In genomic region chr5:139386039-139386438, GRCh38 we compare ENCODE assay signal across 9 cellular contexts. TPM values are rescaled to one million over a fixed set of nuclear protein-coding genes. Genes with fewer than 3 reads are reported as not detected.
DNase-seq lines count a peak whose midpoint lies in the region; ATAC-seq, FAIRE-seq and TF ChIP-seq lines count a peak whose summit lies in the region.
"Had no signal": no experiment of that assay in that cellular context is flagged by ENCODE, and none has a peak within 500 bp of the region (broad histone marks: within the 10 kb centered on the region; RNA-seq: fewer than 3 reads in every experiment).

No MANE protein-coding gene starts in this region.

- peaks cover 43% of the 10 kb centered on the region for H3K4me1 Mint-ChIP-seq in activated CD4-positive, alpha-beta memory T cell treated with anti-CD3 and anti-CD28 coated beads for 36 hours (ENCODE audit: low read depth)
- peaks cover 23 to 71% (median 54%) of the 10 kb centered on the region in 4 donors for H3K4me1 Mint-ChIP-seq in naive thymus-derived CD8-positive, alpha-beta T cell

- POLR2A ChIA-PET in activated CD4-positive, alpha-beta memory T cell treated with anti-CD3 and anti-CD28 coated beads for 36 hours (lab: Charles Lee) = no interaction called here
- POLR2A ChIA-PET in naive thymus-derived CD8-positive, alpha-beta T cell (lab: Charles Lee) = no interaction called here

- TF ChIP-seq POLR2A in prostate gland (IDR thresholded peaks at IDR 0.05) = no peak

- no peaks in the 10 kb centered on the region for H3K9me3 ChIP-seq in KOPT-K1 (ENCODE audit: insufficient read depth, low read length, poor library complexity, severe bottlenecking)
- no peaks in the 10 kb centered on the region for H3K9me3 ChIP-seq in prostate gland

- CTCF ChIA-PET in activated CD4-positive, alpha-beta memory T cell treated with anti-CD3 and anti-CD28 coated beads for 36 hours (lab: Charles Lee) = interaction anchor here (0.9 to 2.0 kb wide), 2 partner anchors 16 to 44 kb away, joined by 3 to 7 read pairs; partner anchors contain the start of gene PAIP2

- TF ChIP-seq CTCF in D721Med (IDR thresholded peaks at IDR 0.05; ENCODE audit: insufficient read depth, missing control alignments) (no peak), prostate gland (IDR thresholded peaks at IDR 0.05) (no peak)

- no peaks in the 10 kb centered on the region for H3K27me3 Mint-ChIP-seq in activated CD4-positive, alpha-beta memory T cell treated with anti-CD3 and anti-CD28 coated beads for 36 hours
- no peaks in the 10 kb centered on the region for H3K27me3 Mint-ChIP-seq in naive thymus-derived CD8-positive, alpha-beta T cell

- H3K27ac ChIP-seq in KOPT-K1 (ENCODE audit: low read depth, low read length, poor library complexity, severe bottlenecking) (peak overlapping the region; percentile 100), prostate gland (peak overlapping the region in 1 of 2 donors; percentile 79)

- 71% methylated on average over 5 of the region's 5 CpGs for WGBS in prostate gland

- intact Hi-C loops in activated CD4-positive, alpha-beta memory T cell treated with anti-CD3 and anti-CD28 coated beads for 36 hours (cut with micrococcal nuclease) = no loop called here
- intact Hi-C loops in prostate gland (cut with DNase I) = no loop called here

- H3K27me3 ChIP-seq in prostate gland (replicated peaks; ENCODE audit: insufficient read depth) = no peaks in the 10 kb centered on the region

- peak; percentile 2 for DNase-seq in D721Med (ENCODE audit: insufficient read length, low spot score)
- DNase-seq in activated CD4-positive, alpha-beta memory T cell treated with anti-CD3 and anti-CD28 coated beads for 36 hours = no peak
- no peak for DNase-seq in naive thymus-derived CD8-positive, alpha-beta T cell
- DNase-seq in left lobe of liver (ENCODE audit: low spot score) = no peak
- DNase-seq in frontal cortex (ENCODE audit: low spot score in 2 of 2) = no peak
- DNase-seq in prostate gland (ENCODE audit: low spot score) = no peak
- DNase-seq: HCEC 1CT; stimulated activated CD4-positive, alpha-beta T cell treated with anti-CD3 and anti-CD28 coated beads, Interleukin-4, amount 100 ng/mL, for 1 hour had no signal

- H3K4me1 ChIP-seq in prostate gland (replicated peaks) = peaks cover 32% of the 10 kb centered on the region

- no peak overlapping the region for H3K4me3 Mint-ChIP-seq in activated CD4-positive, alpha-beta memory T cell treated with anti-CD3 and anti-CD28 coated beads for 36 hours
- peak overlapping the region in 7 of 10 donors; percentile 11 to 93 (median 50) for H3K4me3 Mint-ChIP-seq in naive thymus-derived CD8-positive, alpha-beta T cell

- H3K9me3 Mint-ChIP-seq in activated CD4-positive, alpha-beta memory T cell treated with anti-CD3 and anti-CD28 coated beads for 36 hours = no peaks in the 10 kb centered on the region
- H3K9me3 Mint-ChIP-seq in naive thymus-derived CD8-positive, alpha-beta T cell = no peaks in the 10 kb centered on the region

- no peak for ATAC-seq in naive thymus-derived CD8-positive, alpha-beta T cell
- ATAC-seq in left lobe of liver = no peak

- H3K36me3 Mint-ChIP-seq in activated CD4-positive, alpha-beta memory T cell treated with anti-CD3 and anti-CD28 coated beads for 36 hours = no peaks in the 10 kb centered on the region
- H3K36me3 Mint-ChIP-seq in naive thymus-derived CD8-positive, alpha-beta T cell = no peaks in the 10 kb centered on the region

- FAIRE-seq in D721Med (lab: Jason Lieb, UNC) = no peak
- FAIRE-seq in frontal cortex (lab: Jason Lieb, UNC) = no peak

- H3K4me3 ChIP-seq in prostate gland = no peak overlapping the region

- H3K27ac Mint-ChIP-seq in activated CD4-positive, alpha-beta memory T cell treated with anti-CD3 and anti-CD28 coated beads for 36 hours = peak overlapping the region; percentile 77
- peak overlapping the region in 8 of 10 donors; percentile 43 to 96 (median 94) for H3K27ac Mint-ChIP-seq in naive thymus-derived CD8-positive, alpha-beta T cell

- H3K36me3 ChIP-seq in KOPT-K1 (ENCODE audit: insufficient read depth, low read length) (peaks cover 31% of the 10 kb centered on the region), prostate gland (no peaks in the 10 kb centered on the region)

RNA-seq across cellular contexts. Expression of gene SLC23A1, which starts 2.9 kb away (rescaled TPM):
- total RNA-seq in activated CD4-positive, alpha-beta memory T cell treated with anti-CD3 and anti-CD28 coated beads for 36 hours = 1 to 10 TPM; 1.0 to 1.4 TPM
- total RNA-seq in naive thymus-derived CD8-positive, alpha-beta T cell = under 1 TPM in 1 of 2 experiments, not detected in 1; 0.34 TPM
- polyA plus RNA-seq in naive thymus-derived CD8-positive, alpha-beta T cell = under 1 TPM in 1 of 3 donors, not detected in 2; 0.15 TPM
- total RNA-seq in left lobe of liver (35.5 TPM), frontal cortex (not detected), prostate gland (10 to 100 TPM; 11.5 to 26.3 TPM)

RNA-seq across cellular contexts. Expression of gene MZB1, which starts 3.7 kb away (rescaled TPM):
- 10 to 100 TPM; 24.0 to 26.3 TPM for total RNA-seq in activated CD4-positive, alpha-beta memory T cell treated with anti-CD3 and anti-CD28 coated beads for 36 hours
- total RNA-seq in naive thymus-derived CD8-positive, alpha-beta T cell = 1 to 10 TPM; 2.2 to 2.5 TPM
- under 1 TPM in 2 of 3 donors, not detected in 1; 0.37 to 0.84 TPM for polyA plus RNA-seq in naive thymus-derived CD8-positive, alpha-beta T cell
- total RNA-seq in left lobe of liver (0.96 TPM), frontal cortex (not detected), prostate gland (1 to 10 TPM; 2.7 to 4.3 TPM)

RNA-seq across cellular contexts. Expression of gene PROB1, which starts 8.9 kb away (rescaled TPM):
- total RNA-seq in activated CD4-positive, alpha-beta memory T cell treated with anti-CD3 and anti-CD28 coated beads for 36 hours = 1 to 10 TPM; 3.8 to 3.9 TPM
- total RNA-seq in naive thymus-derived CD8-positive, alpha-beta T cell = under 1 TPM; 0.75 to 0.88 TPM
- under 1 TPM; 0.03 to 0.32 (median 0.11) TPM for polyA plus RNA-seq in naive thymus-derived CD8-positive, alpha-beta T cell
- total RNA-seq in left lobe of liver (0.75 TPM), frontal cortex (under 0.01 TPM), prostate gland (1 to 10 TPM; 2.4 TPM)

RNA-seq across cellular contexts. Expression of gene SPATA24, which starts 17.9 kb away (rescaled TPM):
- 1 to 10 TPM; 3.7 to 5.2 TPM for total RNA-seq in activated CD4-positive, alpha-beta memory T cell treated with anti-CD3 and anti-CD28 coated beads for 36 hours
- 1 to 10 TPM; 4.4 to 4.6 TPM for total RNA-seq in naive thymus-derived CD8-positive, alpha-beta T cell
- polyA plus RNA-seq in naive thymus-derived CD8-positive, alpha-beta T cell = 1 to 10 TPM; 2.9 to 8.7 (median 4.3) TPM
- total RNA-seq in left lobe of liver (2.2 TPM), frontal cortex (1.6 TPM), prostate gland (10 to 100 TPM in 1 of 2 donors, 1 to 10 TPM in 1; 4.4 to 27.3 TPM)

RNA-seq across cellular contexts. Expression of gene PAIP2, which starts 44.4 kb away (rescaled TPM):
- total RNA-seq in activated CD4-positive, alpha-beta memory T cell treated with anti-CD3 and anti-CD28 coated beads for 36 hours = 100 to 1,000 TPM; 104 to 110 TPM
- total RNA-seq in naive thymus-derived CD8-positive, alpha-beta T cell = 100 to 1,000 TPM; 129 to 150 TPM
- 100 to 1,000 TPM; 359 to 455 (median 406) TPM for polyA plus RNA-seq in naive thymus-derived CD8-positive, alpha-beta T cell
- total RNA-seq in left lobe of liver = 31.6 TPM
- total RNA-seq in frontal cortex = 113 TPM
- 100 to 1,000 TPM; 105 to 119 TPM for total RNA-seq in prostate gland

Comparison
In these comparisons a context has a peak if more than half of its experiments do, and no peak if none do; other contexts are left out.
1. RNA of gene SLC23A1, which starts 2.9 kb away (total RNA-seq): 35.5 TPM in left lobe of liver (single experiment) and 11.5 to 26.3 TPM in prostate gland; 1.0 to 1.4 TPM in activated CD4-positive, alpha-beta memory T cell treated with anti-CD3 and anti-CD28 coated beads for 36 hours, 0.34 TPM in naive thymus-derived CD8-positive, alpha-beta T cell and not detected in frontal cortex (single experiment); every median in the first group is over 4 times any median in the second.
2. RNA of gene MZB1, which starts 3.7 kb away (total RNA-seq): 24.0 to 26.3 TPM in activated CD4-positive, alpha-beta memory T cell treated with anti-CD3 and anti-CD28 coated beads for 36 hours; 2.7 to 4.3 TPM in prostate gland, 2.2 to 2.5 TPM in naive thymus-derived CD8-positive, alpha-beta T cell, 0.96 TPM in left lobe of liver (single experiment) and not detected in frontal cortex (single experiment); every median in the first group is over 4 times any median in the second.